Comparison of ENCODE assay signal across 17 cellular contexts in genomic region chr1:230792691-230793462, GRCh38. TPM values are rescaled to one million over a fixed set of nuclear protein-coding genes. Genes with fewer than 3 reads are reported as not detected.
DNase-seq lines count a peak whose midpoint lies in the region; ATAC-seq and TF ChIP-seq lines count a peak whose summit lies in the region.
"Had no signal": no experiment of that assay in that cellular context is flagged by ENCODE, and none has a peak within 500 bp of the region (broad histone marks: within the 10 kb centered on the region; RNA-seq: fewer than 3 reads in every experiment).

No MANE protein-coding gene starts in this region.

- H3K9me3 ChIP-seq in endodermal cell (ENCODE audit: control insufficient read depth, low read length), result no peaks in the 10 kb centered on the region
- H3K9me3 ChIP-seq: gastrocnemius medialis had no signal

- H3K4me1 ChIP-seq in endodermal cell (ENCODE audit: control insufficient read depth, insufficient read depth, low read length), result peaks cover 4% of the 10 kb centered on the region
- H3K4me1 ChIP-seq: gastrocnemius medialis had no signal

- H3K27me3 ChIP-seq in endodermal cell (ENCODE audit: control insufficient read depth, insufficient read depth, low read length, poor library complexity, severe bottlenecking), result no peaks in the 10 kb centered on the region
- H3K27me3 ChIP-seq: gastrocnemius medialis had no signal

- no peak overlapping the region for H3K4me3 Mint-ChIP-seq in endodermal cell
- H3K4me3 Mint-ChIP-seq in stimulated activated naive CD8-positive, alpha-beta T cell treated with anti-CD3 and anti-CD28 coated beads, Interleukin-15, amount 100 ng/mL, for 72 hours, result no peak overlapping the region
- H3K4me3 Mint-ChIP-seq: activated T-cell treated with anti-CD3 and anti-CD28 coated beads, Interleukin-2, amount 50 U/mL, for 4 hours had no signal

- H3K27ac Mint-ChIP-seq in endodermal cell, result no peak overlapping the region
- no peak overlapping the region for H3K27ac Mint-ChIP-seq in stimulated activated naive CD8-positive, alpha-beta T cell treated with anti-CD3 and anti-CD28 coated beads, Interleukin-15, amount 100 ng/mL, for 72 hours

- DNase-seq in NCI-H748 (lab: John Stamatoyannopoulos, UW; ENCODE audit: unreplicated experiment) (peak; percentile 8), NCI-H748 treated with DMSO at 0.1 percent for 48 hours (lab: John Stamatoyannopoulos, UW) (no peak), NAMALWA (ENCODE audit: low spot score) (peak; percentile 7), endodermal cell (peak; percentile 51), retinal pigment epithelial cell (ENCODE audit: low read depth) (no peak), NCI-H1436 treated with DMSO at 0.1 percent for 48 hours (lab: John Stamatoyannopoulos, UW) (no peak), ACHN (no peak)
- no peak for DNase-seq in stimulated activated naive CD8-positive, alpha-beta T cell treated with anti-CD3 and anti-CD28 coated beads, Interleukin-15, amount 100 ng/mL, for 72 hours
- DNase-seq: activated T-cell treated with anti-CD3 and anti-CD28 coated beads, Interleukin-2, amount 50 U/mL, for 4 hours; gastrocnemius medialis; GF-D8; Right ventricle myocardium superior; stimulated activated CD4-positive, alpha-beta T cell treated with anti-CD3 and anti-CD28 coated beads, Interleukin-2, amount 100 ng/mL, for 24 hours; stimulated activated naive CD4-positive, alpha-beta T cell treated with Interleukin-2 at 50 U/mL for 16 hours had no signal

- H3K27me3 Mint-ChIP-seq in endodermal cell (ENCODE audit: insufficient read depth), result peaks cover 56% of the 10 kb centered on the region
- H3K27me3 Mint-ChIP-seq in stimulated activated naive CD8-positive, alpha-beta T cell treated with anti-CD3 and anti-CD28 coated beads, Interleukin-15, amount 100 ng/mL, for 72 hours, result peaks cover 20% of the 10 kb centered on the region

- H3K4me1 Mint-ChIP-seq in endodermal cell, result no peaks in the 10 kb centered on the region
- no peaks in the 10 kb centered on the region for H3K4me1 Mint-ChIP-seq in stimulated activated naive CD8-positive, alpha-beta T cell treated with anti-CD3 and anti-CD28 coated beads, Interleukin-15, amount 100 ng/mL, for 72 hours

- no peak overlapping the region for H3K9ac ChIP-seq in endodermal cell (ENCODE audit: extremely low read depth, low read length, poor library complexity, severe bottlenecking)
- H3K9ac ChIP-seq: KMS-11 had no signal

- in situ Hi-C loops in ACHN (cut with HindIII; ENCODE audit: low pct_ligation_motif_present, low pct_unique_long_range_greater_than_20kb, low sequenced_read_pairs), result no loop called here

- no peaks in the 10 kb centered on the region for H3K36me3 Mint-ChIP-seq in endodermal cell (ENCODE audit: low read depth)

- peak; percentile 56 for TF ChIP-seq CTCF in endodermal cell (conservative IDR thresholded peaks at IDR 0.05)
- peak; percentile 30 for TF ChIP-seq CTCF in retinal pigment epithelial cell (conservative IDR thresholded peaks at IDR 0.05; ENCODE audit: low read depth, low read length)

- no peaks in the 10 kb centered on the region for H3K36me3 ChIP-seq in endodermal cell (ENCODE audit: control insufficient read depth, insufficient read depth, low read length)
- H3K36me3 ChIP-seq: gastrocnemius medialis had no signal

- WGBS in endodermal cell (ENCODE audit: insufficient coverage in 1 of 2, insufficient read length in 1 of 2), 2 experiments, result 88 to 90% methylated on average over 11 to 13 of the region's 13 CpGs

- no peaks in the 10 kb centered on the region for H3K9me3 Mint-ChIP-seq in endodermal cell
- H3K9me3 Mint-ChIP-seq in stimulated activated naive CD8-positive, alpha-beta T cell treated with anti-CD3 and anti-CD28 coated beads, Interleukin-15, amount 100 ng/mL, for 72 hours, result no peaks in the 10 kb centered on the region
- H3K9me3 Mint-ChIP-seq: activated T-cell treated with anti-CD3 and anti-CD28 coated beads, Interleukin-2, amount 50 U/mL, for 4 hours had no signal

- H3K27ac ChIP-seq in endodermal cell (ENCODE audit: low read depth, low read length), result no peak overlapping the region
- H3K27ac ChIP-seq: gastrocnemius medialis, KMS-11, VCaP had no signal

- H3K4me3 ChIP-seq in endodermal cell (ENCODE audit: low read length) (no peak overlapping the region), retinal pigment epithelial cell (ENCODE audit: low read length) (no peak overlapping the region)
- H3K4me3 ChIP-seq: gastrocnemius medialis had no signal

- ATAC-seq in stimulated activated naive CD8-positive, alpha-beta T cell treated with anti-CD3 and anti-CD28 coated beads, Interleukin-15, amount 100 ng/mL, for 72 hours, result no peak
- ATAC-seq: activated T-cell treated with anti-CD3 and anti-CD28 coated beads, Interleukin-2, amount 50 U/mL, for 4 hours; gastrocnemius medialis had no signal

RNA-seq across cellular contexts. Expression of gene CAPN9, which starts 45.7 kb away (rescaled TPM):
- 1 to 10 TPM; 1.1 TPM for total RNA-seq in endodermal cell
- 0.93 TPM for polyA plus RNA-seq in endodermal cell (2013, experiment 1 of 2)
- 0.33 TPM for polyA plus RNA-seq in endodermal cell (2013, experiment 2 of 2)
- total RNA-seq: activated T-cell treated with anti-CD3 and anti-CD28 coated beads, Interleukin-2, amount 50 U/mL, for 4 hours; gastrocnemius medialis; osteoblast had no signal

Comparison
In these comparisons a context has a peak if more than half of its experiments do, and no peak if none do; other contexts are left out.
1. DNase-seq: peak in NCI-H748 (single experiment), NAMALWA (single experiment) and endodermal cell (single experiment); none in NCI-H748 treated with DMSO at 0.1 percent for 48 hours (single experiment), retinal pigment epithelial cell (single experiment), NCI-H1436 treated with DMSO at 0.1 percent for 48 hours (single experiment), ACHN (single experiment) and stimulated activated naive CD8-positive, alpha-beta T cell treated with anti-CD3 and anti-CD28 coated beads, Interleukin-15, amount 100 ng/mL, for 72 hours (0 of 2).